24 cellular contexts compared by ENCODE assay signal in genomic region chr10:54372164-54372563, GRCh38.
A peak's percentile ranks its signal among the peaks of the same experiment; 100 is the strongest.
DNase-seq lines count a peak whose midpoint lies in the region; ATAC-seq and TF ChIP-seq lines count a peak whose summit lies in the region.
"Had no signal": no experiment of that assay in that cellular context is flagged by ENCODE, and none has a peak within 500 bp of the region (broad histone marks: within the 10 kb centered on the region; RNA-seq: fewer than 3 reads in every experiment).

No MANE protein-coding gene starts in this region.

- DNase-seq in HEK293T (ENCODE audit: extremely low spot score) (no peak), NCI-H1105 treated with DMSO at 0.1 percent for 48 hours (lab: John Stamatoyannopoulos, UW) (peak; percentile 72), NCI-H774 (lab: John Stamatoyannopoulos, UW) (peak; percentile 64), retinal pigment epithelial cell (ENCODE audit: low read depth) (peak; percentile 8), UCSD-AML1 (lab: John Stamatoyannopoulos, UW; ENCODE audit: unreplicated experiment) (no peak)
- DNase-seq: Calu3; CD8-positive, alpha-beta memory T cell; DMS153; H9; HFFc6; IMR-90; NCI-H1048; NCI-H146; NCI-H1930; NCI-H2171; NCI-H226; NCI-H524; SHP77; SW 1271; T-helper 9 cell had no signal

- H3K4me3 ChIP-seq in retinal pigment epithelial cell (ENCODE audit: low read length), result no peak overlapping the region
- H3K4me3 ChIP-seq: GM23338 had no signal

- ATAC-seq in GM21529 (IDR thresholded peaks at IDR 0.05; ENCODE audit: unreplicated experiment) (no peak), GM21515 (IDR thresholded peaks at IDR 0.05; ENCODE audit: unreplicated experiment) (no peak)
- ATAC-seq: GM23338, Panc1 had no signal

- POLR2A ChIA-PET in HEK293T (lab: Yijun Ruan, JAX), result no interaction called here

- CTCF ChIA-PET in HEK293T (lab: Yijun Ruan, JAX), result no interaction called here

- no peak for TF ChIP-seq CTCF in retinal pigment epithelial cell (conservative IDR thresholded peaks at IDR 0.05; ENCODE audit: low read depth, low read length)

TF ChIP-seq in HEK293T, 16 proteins besides CTCF, POLR2A, EP300 and RAD21:
- TF ChIP-seq ARNT (IDR thresholded peaks at IDR 0.05), result no peak
- peak; percentile 24 for TF ChIP-seq PKNOX1 (IDR thresholded peaks at IDR 0.05)

Comparison
In these comparisons a context has a peak if more than half of its experiments do, and no peak if none do; other contexts are left out.
1. DNase-seq: peak in NCI-H1105 treated with DMSO at 0.1 percent for 48 hours (single experiment), NCI-H774 (single experiment) and retinal pigment epithelial cell (single experiment); none in HEK293T (single experiment) and UCSD-AML1 (single experiment).